13 cellular contexts compared by ENCODE assay signal in genomic region chr4:184792334-184792733, GRCh38. TPM values are rescaled to one million over a fixed set of nuclear protein-coding genes. Genes with fewer than 3 reads are reported as not detected.
DNase-seq lines count a peak whose midpoint lies in the region; ATAC-seq and TF ChIP-seq lines count a peak whose summit lies in the region.
"Had no signal": no experiment of that assay in that cellular context is flagged by ENCODE, and none has a peak within 500 bp of the region (broad histone marks: within the 10 kb centered on the region; RNA-seq: fewer than 3 reads in every experiment).

No MANE protein-coding gene starts in this region.

- no peaks in the 10 kb centered on the region for H3K9me3 Mint-ChIP-seq in activated T-cell treated with anti-CD3 and anti-CD28 coated beads, Interleukin-2, amount 50 U/mL, for 24 hours
- H3K9me3 Mint-ChIP-seq: activated naive CD8-positive, alpha-beta T cell treated with anti-CD3 and anti-CD28 coated beads, Interleukin-2, amount 10 ng/mL, durations not matched to agents 7 days and 5 days had no signal

- H3K27ac Mint-ChIP-seq in activated T-cell treated with anti-CD3 and anti-CD28 coated beads, Interleukin-2, amount 50 U/mL, for 24 hours = peak overlapping the region; percentile 79
- H3K27ac Mint-ChIP-seq: activated naive CD8-positive, alpha-beta T cell treated with anti-CD3 and anti-CD28 coated beads, Interleukin-2, amount 10 ng/mL, durations not matched to agents 7 days and 5 days had no signal

- H3K4me1 ChIP-seq in SJSA1 (replicated peaks) (peaks cover 17% of the 10 kb centered on the region), hepatocyte (ENCODE audit: insufficient read depth) (no peaks in the 10 kb centered on the region), stomach (peaks cover 8 to 43% (median 12%) of the 10 kb centered on the region in 4 donors), Peyer's patch (no peaks in the 10 kb centered on the region)

- TF ChIP-seq POLR2A in stomach (IDR thresholded peaks at IDR 0.05) (no peak), Peyer's patch (IDR thresholded peaks at IDR 0.05) (no peak)

- no peaks in the 10 kb centered on the region for H3K36me3 ChIP-seq in SJSA1
- peaks cover 5% of the 10 kb centered on the region for H3K36me3 ChIP-seq in hepatocyte (replicated peaks; ENCODE audit: insufficient read depth, low read depth)
- peaks cover 0 to 46% (median 22%) of the 10 kb centered on the region in 4 donors for H3K36me3 ChIP-seq in stomach
- peaks cover 0 to 14% (median 0%) of the 10 kb centered on the region in 3 donors for H3K36me3 ChIP-seq in Peyer's patch

- H3K27me3 ChIP-seq in SJSA1 (replicated peaks) = no peaks in the 10 kb centered on the region
- H3K27me3 ChIP-seq in hepatocyte = no peaks in the 10 kb centered on the region
- no peaks in the 10 kb centered on the region for H3K27me3 ChIP-seq in stomach
- H3K27me3 ChIP-seq in Peyer's patch = no peaks in the 10 kb centered on the region

- H3K79me2 ChIP-seq in hepatocyte = peaks cover 8% of the 10 kb centered on the region

- peaks cover 25% of the 10 kb centered on the region for H3K36me3 Mint-ChIP-seq in activated T-cell treated with anti-CD3 and anti-CD28 coated beads, Interleukin-2, amount 50 U/mL, for 24 hours (ENCODE audit: low read depth)

- H3K9me3 ChIP-seq in SJSA1 (replicated peaks) (no peaks in the 10 kb centered on the region), hepatocyte (ENCODE audit: low read depth) (no peaks in the 10 kb centered on the region), stomach (no peaks in the 10 kb centered on the region), Peyer's patch (no peaks in the 10 kb centered on the region)

- H3K4me1 Mint-ChIP-seq in activated T-cell treated with anti-CD3 and anti-CD28 coated beads, Interleukin-2, amount 50 U/mL, for 24 hours (ENCODE audit: low read depth) = peaks cover 44% of the 10 kb centered on the region

- H2AFZ ChIP-seq in hepatocyte = no peak overlapping the region

- no peaks in the 10 kb centered on the region for H3K9me2 ChIP-seq in hepatocyte (replicated peaks; ENCODE audit: insufficient read depth)

- ATAC-seq in HG02981 (IDR thresholded peaks at IDR 0.05; ENCODE audit: unreplicated experiment) = no peak

- intact Hi-C loops in stomach (cut with DNase I; ENCODE audit: low total_unique reads) = no loop called here

- TF ChIP-seq CTCF in hepatocyte (IDR thresholded peaks at IDR 0.05; ENCODE audit: poor library complexity) (no peak), stomach (IDR thresholded peaks at IDR 0.05) (no peak), Peyer's patch (IDR thresholded peaks at IDR 0.05) (no peak)

- H3K4me2 ChIP-seq in hepatocyte = no peak overlapping the region

- no peak overlapping the region for H3K4me3 Mint-ChIP-seq in activated T-cell treated with anti-CD3 and anti-CD28 coated beads, Interleukin-2, amount 50 U/mL, for 24 hours
- H3K4me3 Mint-ChIP-seq: activated naive CD8-positive, alpha-beta T cell treated with anti-CD3 and anti-CD28 coated beads, Interleukin-2, amount 10 ng/mL, durations not matched to agents 7 days and 5 days had no signal

- WGBS in hepatocyte (ENCODE audit: low lambda C conversion rate, missing lambda C conversion rate) = 77% methylated on average over 8 of the region's 8 CpGs
- 71 to 84% (median 74%) methylated on average over 8 of the region's 8 CpGs for WGBS in stomach, 5 donors

- H3K4me3 ChIP-seq in SJSA1 = no peak overlapping the region
- no peak overlapping the region for H3K4me3 ChIP-seq in hepatocyte
- no peak overlapping the region for H3K4me3 ChIP-seq in stomach
- no peak overlapping the region for H3K4me3 ChIP-seq in Peyer's patch

- no peaks in the 10 kb centered on the region for H4K20me1 ChIP-seq in hepatocyte (ENCODE audit: insufficient read depth, poor library complexity, severe bottlenecking)

- no peak for DNase-seq in activated T-cell treated with anti-CD3 and anti-CD28 coated beads, Interleukin-2, amount 50 U/mL, for 24 hours
- DNase-seq in activated T-cell treated with anti-CD3 and anti-CD28 coated beads, Interleukin-2, amount 50 U/mL, for 1 hour = no peak
- no peak for DNase-seq in SJSA1 (ENCODE audit: low read depth in 1 of 2, low spot score in 2 of 2)
- no peak for DNase-seq in hepatocyte (ENCODE audit: low spot score)
- no peak for DNase-seq in stomach
- no peak for DNase-seq in Peyer's patch
- DNase-seq in midbrain (lab: John Stamatoyannopoulos, UW) = no peak
- DNase-seq: activated naive CD8-positive, alpha-beta T cell treated with anti-CD3 and anti-CD28 coated beads, Interleukin-2, amount 10 ng/mL, durations not matched to agents 7 days and 5 days; DMS79; effector CD8-positive, alpha-beta T cell; NCI-H1930; T1000 had no signal

- H3K27ac ChIP-seq in SJSA1 (peak overlapping the region; percentile 51), hepatocyte (peak overlapping the region; percentile 83), stomach (peak overlapping the region in 3 of 5 donors; percentile 27 to 79 (median 27)), Peyer's patch (no peak overlapping the region)

- H3K27me3 Mint-ChIP-seq in activated T-cell treated with anti-CD3 and anti-CD28 coated beads, Interleukin-2, amount 50 U/mL, for 24 hours = no peaks in the 10 kb centered on the region

- TF ChIP-seq EP300 in stomach (IDR thresholded peaks at IDR 0.05) = no peak

RNA-seq across cellular contexts. Expression of gene ACSL1, which starts 33.4 kb away (rescaled TPM):
- total RNA-seq in SJSA1 (2014; rRNA removed; shearing (Covaris generic)) = 16.4 and 33.7 TPM in 2 replicates
- total RNA-seq in hepatocyte (168 and 264 TPM in 2 replicates), stomach (1,000 to 10,000 TPM in 1 of 5 donors, 10 to 100 TPM in 4; 47.1 to 1,170 (median 61.8) TPM), Peyer's patch (10 to 100 TPM; 14.9 to 23.1 (median 18.1) TPM)
- polyA plus RNA-seq in hepatocyte (114 and 121 TPM in 2 replicates), stomach (10 to 100 TPM; 42.8 to 48.2 (median 44.0) TPM)

RNA-seq across cellular contexts. Expression of gene CENPU, which starts 58.4 kb away (rescaled TPM):
- total RNA-seq in SJSA1 (2014; rRNA removed; shearing (Covaris generic)) = 106 and 111 TPM in 2 replicates
- 10.0 and 10.2 TPM in 2 replicates for total RNA-seq in hepatocyte
- 6.1 and 7.8 TPM in 2 replicates for polyA plus RNA-seq in hepatocyte
- total RNA-seq in stomach = 10 to 100 TPM in 1 of 5 donors, 1 to 10 TPM in 4; 5.8 to 17.8 (median 7.4) TPM
- polyA plus RNA-seq in stomach = 10 to 100 TPM in 1 of 3 donors, 1 to 10 TPM in 2; 4.1 to 13.1 (median 5.3) TPM
- 10 to 100 TPM in 1 of 4 donors, 1 to 10 TPM in 3; 3.3 to 30.5 (median 7.1) TPM for total RNA-seq in Peyer's patch

Comparison
In these comparisons a context has a peak if more than half of its experiments do, and no peak if none do; other contexts are left out.
1. H3K27ac ChIP-seq: peak in SJSA1 (single experiment), hepatocyte (single experiment) and stomach (3 of 5); none in Peyer's patch (0 of 4).